In the genomic region with DNA sequence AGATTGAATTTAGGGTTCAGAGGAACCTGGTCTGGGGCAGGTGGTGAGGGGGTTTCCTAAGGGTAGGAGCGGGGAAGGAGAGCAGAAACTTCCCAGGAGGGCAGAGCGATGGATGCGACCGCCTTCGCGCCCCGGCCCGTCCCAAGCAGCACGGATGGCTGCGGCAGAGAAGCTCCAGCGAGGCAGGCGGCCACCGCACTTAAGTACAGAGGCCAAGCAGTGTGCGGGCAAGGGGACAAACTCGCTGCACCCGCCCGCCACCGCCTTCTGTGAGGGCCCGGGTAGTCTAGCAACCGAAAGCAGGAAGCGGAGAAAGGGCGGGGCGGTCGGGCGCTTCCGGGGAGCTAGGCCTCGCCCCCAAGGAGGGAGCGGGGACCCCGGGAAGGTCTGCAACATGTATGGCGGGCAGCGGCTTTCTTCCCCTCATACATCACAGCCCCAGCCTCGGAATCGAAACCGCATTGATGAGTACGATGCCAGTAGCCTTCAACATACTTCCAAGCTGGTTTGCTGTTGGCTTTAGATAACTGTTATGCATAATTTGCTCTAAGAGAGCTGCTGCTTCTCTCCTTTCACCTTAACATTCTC, we compare ENCODE assay signal across 8 cellular contexts. TPM values are rescaled to one million over a fixed set of nuclear protein-coding genes. Genes with fewer than 3 reads are reported as not detected.
DNase-seq lines count a peak whose midpoint lies in the region; ATAC-seq and TF ChIP-seq lines count a peak whose summit lies in the region.

Gene AGBL2, minus strand, starts transcription at position 288 of the 588 bp plus-strand sequence. CDS start 719 bp downstream, outside the sequence.

- peak within 1 kb of the TSS; percentile 89 for H2AFZ ChIP-seq in PC-9

- H4K20me1 ChIP-seq in PC-9 (ENCODE audit: insufficient read depth), result peaks cover 13% of the 10 kb centered on the region; the same call in 1 of the 2 replicates

- peaks cover 50% of the 10 kb centered on the region for H3F3A ChIP-seq in PC-9 (ENCODE audit: insufficient read depth, low read depth)

- H3K79me2 ChIP-seq in PC-9 (ENCODE audit: low read depth), result no peaks in the 10 kb centered on the region

- H3K4me2 ChIP-seq in PC-9, result peak within 1 kb of the TSS; percentile 89

- no peak within 1 kb of the TSS for H3K27ac ChIP-seq in PC-9

- peak within 1 kb of the TSS; percentile 93 to 96 for H3K27ac Mint-ChIP-seq in natural killer cell treated with Interleukin-12 subunit alpha and Interleukin-12 subunit beta and Interleukin-15 and Interleukin-18, amount 100 ng/mL, for 72 hours

- peak within 1 kb of the TSS; percentile 92 for H3K4me3 Mint-ChIP-seq in natural killer cell treated with Interleukin-12 subunit alpha and Interleukin-12 subunit beta and Interleukin-15 and Interleukin-18, amount 100 ng/mL, for 72 hours

- intact Hi-C loops in PC-9 (cut with micrococcal nuclease; ENCODE audit: unreplicated experiment), result loop anchor here (1.0 kb wide), 1 partner anchor 73 kb away; the partner anchor contains the start of gene MTCH2

- ATAC-seq in GM21360 (IDR thresholded peaks at IDR 0.05; ENCODE audit: unreplicated experiment), result peak; percentile 99
- ATAC-seq in natural killer cell treated with Interleukin-12 subunit alpha and Interleukin-12 subunit beta and Interleukin-15 and Interleukin-18, amount 100 ng/mL, for 72 hours, result peak; percentile 99 to 100

- no peaks in the 10 kb centered on the region for H3K27me3 ChIP-seq in PC-9 (ENCODE audit: insufficient read depth, low read depth)

- H3K27me3 Mint-ChIP-seq in natural killer cell treated with Interleukin-12 subunit alpha and Interleukin-12 subunit beta and Interleukin-15 and Interleukin-18, amount 100 ng/mL, for 72 hours, result no peaks in the 10 kb centered on the region

- BruUV-seq in PC-9 (replicated peaks; lab: Mats Ljungman, UMichigan), result no TSS peak

- H3K9me3 ChIP-seq in PC-9 (ENCODE audit: insufficient read depth, low read depth), result no peaks in the 10 kb centered on the region

- DNase-seq in Caki2 (ENCODE audit: low read depth) (peak; percentile 67), HT1080 (ENCODE audit: low read depth) (peak; percentile 71), PC-9 (peak; percentile 57 to 76), fibroblast of pulmonary artery (ENCODE audit: low read depth) (peak; percentile 50)
- peak; percentile 67 to 71 for DNase-seq in activated T-helper 1 cell treated with anti-CD3 and anti-CD28 coated beads, Interleukin-2, amount 50 U/mL, for 16 hours (ENCODE audit: low read depth in 1 of 2, low spot score in 1 of 2)
- DNase-seq in natural killer cell treated with Interleukin-12 subunit alpha and Interleukin-12 subunit beta and Interleukin-15 and Interleukin-18, amount 100 ng/mL, for 72 hours (ENCODE audit: low spot score), result peak; percentile 90
- DNase-seq in stimulated activated naive CD4-positive, alpha-beta T cell treated with Interleukin-2 at 50 U/mL for 16 hours (lab: John Stamatoyannopoulos, UW), result peak; percentile 80

- H3K4me1 ChIP-seq in PC-9 (replicated peaks; ENCODE audit: insufficient read depth), result peaks cover 7% of the 10 kb centered on the region; the same call in 1 of the 2 replicates

- peaks cover 12% of the 10 kb centered on the region for H3K36me3 Mint-ChIP-seq in natural killer cell treated with Interleukin-12 subunit alpha and Interleukin-12 subunit beta and Interleukin-15 and Interleukin-18, amount 100 ng/mL, for 72 hours

- H3K4me3 ChIP-seq in PC-9, result peak within 1 kb of the TSS; percentile 80
- H3K4me3 ChIP-seq in fibroblast of pulmonary artery (replicated peaks; ENCODE audit: low read depth, low read length), result peak within 1 kb of the TSS; percentile 83

- H3K9me2 ChIP-seq in PC-9 (ENCODE audit: insufficient read depth), result no peaks in the 10 kb centered on the region

- no peak for TF ChIP-seq CTCF in PC-9 (conservative IDR thresholded peaks at IDR 0.05)
- no peak for TF ChIP-seq CTCF in fibroblast of pulmonary artery (IDR thresholded peaks at IDR 0.05; ENCODE audit: low read length, missing control alignments)

- peaks cover 17% of the 10 kb centered on the region for H3K36me3 ChIP-seq in PC-9 (ENCODE audit: low read depth)

- no peaks in the 10 kb centered on the region for H3K9me3 Mint-ChIP-seq in natural killer cell treated with Interleukin-12 subunit alpha and Interleukin-12 subunit beta and Interleukin-15 and Interleukin-18, amount 100 ng/mL, for 72 hours

- CTCF ChIA-PET in PC-9 (lab: Charles Lee), result no interaction called here

- H3K4me1 Mint-ChIP-seq in natural killer cell treated with Interleukin-12 subunit alpha and Interleukin-12 subunit beta and Interleukin-15 and Interleukin-18, amount 100 ng/mL, for 72 hours (ENCODE audit: low read depth in 2 of 2), result peaks cover 14 to 17% of the 10 kb centered on the region in 2 donors

- POLR2A ChIA-PET in PC-9 (lab: Charles Lee; ENCODE audit: unreplicated experiment), result interaction anchor here (0.6 to 0.7 kb wide), 8 partner anchors 11 to 523 kb away, joined by 3 to 5 read pairs (median 3); no protein-coding TSS in a partner anchor

- in situ Hi-C loops in Caki2 (cut with HindIII; ENCODE audit: low pct_unique_long_range_greater_than_20kb, low sequenced_read_pairs), result no loop called here

RNA-seq across cellular contexts. Expression of gene AGBL2, which starts in this region (rescaled TPM):
- 0.37 and 4.9 TPM in 2 replicates for total RNA-seq in Caki2 (2014; rRNA removed; shearing (Covaris generic); ENCODE audit: low replicate concordance)
- 0.08 and 0.13 TPM in 2 replicates for total RNA-seq in HT1080 (2014; rRNA removed; shearing (Covaris generic))
- 0.58 and 0.83 TPM in 2 replicates for polyA plus RNA-seq in HT1080 (2015; cell fraction: cytosol; rRNA removed)
- 6.4 and 8.7 TPM in 2 replicates for polyA plus RNA-seq in HT1080 (2015; cell fraction: nucleus; rRNA removed)
- 13.1 and 21.9 TPM in 2 replicates for total RNA-seq in PC-9 (2021)
- 1 to 10 TPM; 2.4 to 2.7 TPM for total RNA-seq in natural killer cell treated with Interleukin-12 subunit alpha and Interleukin-12 subunit beta and Interleukin-15 and Interleukin-18, amount 100 ng/mL, for 72 hours
